In the genomic region with DNA sequence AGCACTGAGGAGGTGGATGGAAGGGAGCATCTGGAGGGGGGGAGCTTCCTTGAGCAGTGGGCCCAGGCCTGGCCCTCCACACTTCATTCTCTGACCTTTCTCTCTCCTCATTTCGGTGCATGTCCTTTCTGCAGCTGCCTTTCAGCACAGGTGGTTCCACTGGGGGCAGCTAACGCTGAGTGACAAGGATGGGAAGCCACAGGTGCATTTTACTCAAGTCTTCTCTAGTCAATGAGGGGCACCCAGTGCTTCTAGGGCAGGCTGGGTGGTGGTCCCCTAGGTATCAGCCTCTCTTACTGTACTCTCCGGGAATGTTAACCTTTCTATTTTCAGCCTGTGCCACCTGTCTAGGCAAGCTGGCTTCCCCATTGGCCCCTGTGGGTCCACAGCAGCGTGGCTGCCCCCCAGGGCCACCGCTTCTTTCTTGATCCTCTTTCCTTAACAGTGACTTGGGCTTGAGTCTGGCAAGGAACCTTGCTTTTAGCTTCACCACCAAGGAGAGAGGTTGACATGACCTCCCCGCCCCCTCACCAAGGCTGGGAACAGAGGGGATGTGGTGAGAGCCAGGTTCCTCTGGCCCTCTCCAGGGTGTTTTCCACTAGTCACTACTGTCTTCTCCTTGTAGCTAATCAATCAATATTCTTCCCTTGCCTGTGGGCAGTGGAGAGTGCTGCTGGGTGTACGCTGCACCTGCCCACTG, we compare ENCODE assay signal across 10 cellular contexts. TPM values are rescaled to one million over a fixed set of nuclear protein-coding genes. Genes with fewer than 3 reads are reported as not detected.
DNase-seq lines count a peak whose midpoint lies in the region; TF ChIP-seq lines count a peak whose summit lies in the region.
"Had no signal": no experiment of that assay in that cellular context is flagged by ENCODE, and none has a peak within 500 bp of the region (broad histone marks: within the 10 kb centered on the region; RNA-seq: fewer than 3 reads in every experiment).

No MANE protein-coding gene starts in this region.

- intact Hi-C loops in lower leg skin (cut with DNase I; ENCODE audit: low total_unique reads): loop anchor here (5.0 kb wide), 1 partner anchor 62 kb away; no protein-coding TSS in a partner anchor

- H3K36me3 Mint-ChIP-seq in activated CD4-positive, alpha-beta T cell treated with anti-CD3 and anti-CD28 coated beads, Interleukin-2, amount 10 ng/mL, durations not matched to agents 7 days and 5 days (ENCODE audit: low read depth): peaks cover 24% of the 10 kb centered on the region
- H3K36me3 Mint-ChIP-seq in glutamatergic neuron (ENCODE audit: unreplicated experiment): no peaks in the 10 kb centered on the region
- peaks cover 28% of the 10 kb centered on the region for H3K36me3 Mint-ChIP-seq in type B pancreatic cell

- peaks cover 9% of the 10 kb centered on the region for H3K4me1 Mint-ChIP-seq in activated CD4-positive, alpha-beta T cell treated with anti-CD3 and anti-CD28 coated beads, Interleukin-2, amount 10 ng/mL, durations not matched to agents 7 days and 5 days
- peaks cover 15% of the 10 kb centered on the region for H3K4me1 Mint-ChIP-seq in glutamatergic neuron (ENCODE audit: low read depth, unreplicated experiment)
- peaks cover 22% of the 10 kb centered on the region for H3K4me1 Mint-ChIP-seq in type B pancreatic cell (ENCODE audit: unreplicated experiment)

- no peaks in the 10 kb centered on the region for H3K27me3 Mint-ChIP-seq in activated CD4-positive, alpha-beta T cell treated with anti-CD3 and anti-CD28 coated beads, Interleukin-2, amount 10 ng/mL, durations not matched to agents 7 days and 5 days
- H3K27me3 Mint-ChIP-seq in glutamatergic neuron (ENCODE audit: unreplicated experiment) (peaks cover 6% of the 10 kb centered on the region), type B pancreatic cell (no peaks in the 10 kb centered on the region)

- DNase-seq in activated CD4-positive, alpha-beta T cell treated with anti-CD3 and anti-CD28 coated beads, Interleukin-2, amount 10 ng/mL, durations not matched to agents 7 days and 5 days: no peak
- no peak for DNase-seq in activated CD4-positive, alpha-beta T cell treated with anti-CD3 and anti-CD28 coated beads for 1 hour
- DNase-seq in UCSD-AML1 (lab: John Stamatoyannopoulos, UW; ENCODE audit: unreplicated experiment) (peak; percentile 59), glutamatergic neuron (no peak), type B pancreatic cell (ENCODE audit: extremely low spot score, unreplicated experiment) (no peak), inferior parietal cortex (ENCODE audit: extremely low spot score) (no peak), NOMO-1 treated with DMSO at 0.1 percent for 48 hours (lab: John Stamatoyannopoulos, UW; ENCODE audit: unreplicated experiment) (no peak), lower leg skin (ENCODE audit: low spot score in 2 of 2) (no peak)
- DNase-seq: activated T-cell treated with anti-CD3 and anti-CD28 coated beads, Interleukin-2, amount 50 U/mL, for 72 hours; PC-3 had no signal

- no peak overlapping the region for H3K4me3 ChIP-seq in lower leg skin (ENCODE audit: low read depth, poor library complexity, severe bottlenecking)

- POLR2A ChIA-PET in activated CD4-positive, alpha-beta T cell treated with anti-CD3 and anti-CD28 coated beads, Interleukin-2, amount 10 ng/mL, durations not matched to agents 7 days and 5 days (lab: Charles Lee): no interaction called here

- TF ChIP-seq POLR2A in lower leg skin (IDR thresholded peaks at IDR 0.05): no peak

- H3K9me3 Mint-ChIP-seq in activated CD4-positive, alpha-beta T cell treated with anti-CD3 and anti-CD28 coated beads, Interleukin-2, amount 10 ng/mL, durations not matched to agents 7 days and 5 days: no peaks in the 10 kb centered on the region
- H3K9me3 Mint-ChIP-seq in glutamatergic neuron (ENCODE audit: unreplicated experiment) (peaks cover 7% of the 10 kb centered on the region), type B pancreatic cell (no peaks in the 10 kb centered on the region)
- H3K9me3 Mint-ChIP-seq: activated T-cell treated with anti-CD3 and anti-CD28 coated beads, Interleukin-2, amount 50 U/mL, for 72 hours had no signal

- no peak overlapping the region for H3K4me3 Mint-ChIP-seq in activated CD4-positive, alpha-beta T cell treated with anti-CD3 and anti-CD28 coated beads, Interleukin-2, amount 10 ng/mL, durations not matched to agents 7 days and 5 days
- H3K4me3 Mint-ChIP-seq in glutamatergic neuron (ENCODE audit: unreplicated experiment) (peak overlapping the region; percentile 38), type B pancreatic cell (no peak overlapping the region)
- H3K4me3 Mint-ChIP-seq: activated T-cell treated with anti-CD3 and anti-CD28 coated beads, Interleukin-2, amount 50 U/mL, for 72 hours had no signal

- CTCF ChIA-PET in activated CD4-positive, alpha-beta T cell treated with anti-CD3 and anti-CD28 coated beads, Interleukin-2, amount 10 ng/mL, durations not matched to agents 7 days and 5 days (lab: Charles Lee): interaction anchor here (0.6 to 5.1 kb wide), 14 partner anchors 8 to 255 kb away, joined by 3 to 50 read pairs (median 4); no protein-coding TSS in a partner anchor

- TF ChIP-seq CTCF in glutamatergic neuron (IDR thresholded peaks at IDR 0.05; ENCODE audit: partially characterized antibody, unreplicated experiment) (no peak), type B pancreatic cell (conservative IDR thresholded peaks at IDR 0.05) (no peak), lower leg skin (IDR thresholded peaks at IDR 0.05) (no peak)

- WGBS in lower leg skin, 2 donors: 81 to 85% methylated on average over 7 of the region's 7 CpGs

- peak overlapping the region; percentile 58 for H3K27ac Mint-ChIP-seq in activated CD4-positive, alpha-beta T cell treated with anti-CD3 and anti-CD28 coated beads, Interleukin-2, amount 10 ng/mL, durations not matched to agents 7 days and 5 days
- peak overlapping the region; percentile 20 for H3K27ac Mint-ChIP-seq in glutamatergic neuron (ENCODE audit: unreplicated experiment)
- peak overlapping the region; percentile 78 for H3K27ac Mint-ChIP-seq in type B pancreatic cell
- H3K27ac Mint-ChIP-seq: activated T-cell treated with anti-CD3 and anti-CD28 coated beads, Interleukin-2, amount 50 U/mL, for 72 hours had no signal

RNA-seq across cellular contexts. Expression of a gene that starts 43.2 kb away (rescaled TPM):
- total RNA-seq in activated CD4-positive, alpha-beta T cell treated with anti-CD3 and anti-CD28 coated beads, Interleukin-2, amount 10 ng/mL, durations not matched to agents 7 days and 5 days: 100 to 1,000 TPM; 167 to 196 TPM
- total RNA-seq in glutamatergic neuron (ENCODE audit: unreplicated experiment): 197 TPM
- 83.7 and 103 TPM in 2 replicates for total RNA-seq in type B pancreatic cell (ENCODE audit: low replicate concordance)
- total RNA-seq in lower leg skin: 10 to 100 TPM; 24.8 to 40.0 (median 30.2) TPM

RNA-seq across cellular contexts. Expression of a gene that starts 43.5 kb away (rescaled TPM):
- total RNA-seq in activated CD4-positive, alpha-beta T cell treated with anti-CD3 and anti-CD28 coated beads, Interleukin-2, amount 10 ng/mL, durations not matched to agents 7 days and 5 days: 10 to 100 TPM; 58.0 to 65.8 TPM
- 40.1 TPM for total RNA-seq in glutamatergic neuron (ENCODE audit: unreplicated experiment)
- total RNA-seq in type B pancreatic cell (ENCODE audit: low replicate concordance): 27.0 and 53.8 TPM in 2 replicates
- total RNA-seq in lower leg skin: 10 to 100 TPM; 11.0 to 32.1 (median 18.2) TPM

Comparison
In these comparisons a context has a peak if more than half of its experiments do, and no peak if none do; other contexts are left out.
1. H3K27ac Mint-ChIP-seq: peak in every context shown above with its lines; median percentile 78 in type B pancreatic cell; 58 in activated CD4-positive, alpha-beta T cell treated with anti-CD3 and anti-CD28 coated beads, Interleukin-2, amount 10 ng/mL, durations not matched to agents 7 days and 5 days; 20 in glutamatergic neuron.